Comparison of ENCODE assay signal across 1 cellular context in the genomic region with DNA sequence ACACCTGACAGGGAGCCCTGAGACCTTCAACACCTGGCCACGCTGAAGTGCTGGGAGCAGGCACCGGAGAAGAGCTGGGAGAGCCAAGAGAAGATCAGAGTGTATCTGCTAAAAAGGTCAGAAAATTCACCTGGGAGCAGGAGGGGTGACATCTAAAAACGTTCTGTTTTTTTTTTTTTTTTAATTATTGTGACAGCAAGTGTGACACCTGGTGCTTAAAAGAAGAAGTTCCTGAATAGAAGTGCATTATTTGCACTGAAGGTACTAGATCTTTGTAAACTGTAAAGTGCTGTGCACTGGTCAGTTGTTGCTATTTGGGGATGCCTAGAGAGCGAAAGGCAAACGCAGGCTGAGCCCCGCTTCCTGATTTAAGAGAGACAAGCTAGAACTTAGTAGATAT.
TF ChIP-seq lines count a peak whose summit lies in the region.

No MANE protein-coding gene starts in this region.

TF ChIP-seq in liver, 16 proteins besides CTCF, POLR2A, EP300 and RAD21 (continued from another document):
- TF ChIP-seq, protein P1, sequence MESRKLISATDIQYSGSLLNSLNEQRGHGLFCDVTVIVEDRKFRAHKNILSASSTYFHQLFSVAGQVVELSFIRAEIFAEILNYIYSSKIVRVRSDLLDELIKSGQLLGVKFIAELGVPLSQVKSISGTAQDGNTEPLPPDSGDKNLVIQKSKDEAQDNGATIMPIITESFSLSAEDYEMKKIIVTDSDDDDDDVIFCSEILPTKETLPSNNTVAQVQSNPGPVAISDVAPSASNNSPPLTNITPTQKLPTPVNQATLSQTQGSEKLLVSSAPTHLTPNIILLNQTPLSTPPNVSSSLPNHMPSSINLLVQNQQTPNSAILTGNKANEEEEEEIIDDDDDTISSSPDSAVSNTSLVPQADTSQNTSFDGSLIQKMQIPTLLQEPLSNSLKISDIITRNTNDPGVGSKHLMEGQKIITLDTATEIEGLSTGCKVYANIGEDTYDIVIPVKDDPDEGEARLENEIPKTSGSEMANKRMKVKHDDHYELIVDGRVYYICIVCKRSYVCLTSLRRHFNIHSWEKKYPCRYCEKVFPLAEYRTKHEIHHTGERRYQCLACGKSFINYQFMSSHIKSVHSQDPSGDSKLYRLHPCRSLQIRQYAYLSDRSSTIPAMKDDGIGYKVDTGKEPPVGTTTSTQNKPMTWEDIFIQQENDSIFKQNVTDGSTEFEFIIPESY (IDR thresholded peaks at IDR 0.05), result no peak
- TF ChIP-seq FOXA1 (IDR thresholded peaks at IDR 0.05) (no peak), YY1 (IDR thresholded peaks at IDR 0.05) (no peak), HNF4A (conservative IDR thresholded peaks at IDR 0.05) (no peak), GABPA (IDR thresholded peaks at IDR 0.05 in 1 of 2, conservative IDR thresholded peaks at IDR 0.05 in 1 of 2) (no peak), HNF4G (IDR thresholded peaks at IDR 0.05) (no peak), EGR1 (IDR thresholded peaks at IDR 0.05; ENCODE audit: low read depth in 2 of 2) (no peak), TAF1 (conservative IDR thresholded peaks at IDR 0.05) (no peak), NR2F2 (IDR thresholded peaks at IDR 0.05) (no peak)
